In genomic region chr4:138908134-138908533, GRCh38 we compare ENCODE assay signal across 2 cellular contexts.
TF ChIP-seq lines count a peak whose summit lies in the region.

No MANE protein-coding gene starts in this region.

TF ChIP-seq in GM23338, 12 proteins besides CTCF, POLR2A, EP300 and RAD21 (continued from another document):
- TF ChIP-seq REST (IDR thresholded peaks at IDR 0.05; ENCODE audit: unreplicated experiment) (no peak), POLR2AphosphoS5 (IDR thresholded peaks at IDR 0.05; ENCODE audit: low read depth) (no peak), ETS1 (IDR thresholded peaks at IDR 0.05) (no peak), JUNB (IDR thresholded peaks at IDR 0.05; ENCODE audit: unreplicated experiment) (no peak), CREB1 (CRISPR knock-in tag; IDR thresholded peaks at IDR 0.05; ENCODE audit: low read depth) (no peak), EZH2phosphoT487 (IDR thresholded peaks at IDR 0.05; ENCODE audit: unreplicated experiment) (no peak), ZNF462 (CRISPR knock-in tag; IDR thresholded peaks at IDR 0.05) (no peak)

TF ChIP-seq in H1, 55 proteins besides CTCF, POLR2A, EP300 and RAD21 (continued from another document):
- no peak for TF ChIP-seq ZNF274 (IDR thresholded peaks at IDR 0.05; ENCODE audit: borderline replicate concordance, extremely low read depth, low read length)
- TF ChIP-seq BACH1 (IDR thresholded peaks at IDR 0.05; ENCODE audit: low read length): no peak
- TF ChIP-seq ATF2 (IDR thresholded peaks at IDR 0.05; ENCODE audit: low read length): no peak
- no peak for TF ChIP-seq RNF2 (IDR thresholded peaks at IDR 0.05; ENCODE audit: borderline replicate concordance, low read depth, low read length, missing control alignments, poor library complexity, severe bottlenecking)
